2 cellular contexts compared by ENCODE assay signal in the genomic region with DNA sequence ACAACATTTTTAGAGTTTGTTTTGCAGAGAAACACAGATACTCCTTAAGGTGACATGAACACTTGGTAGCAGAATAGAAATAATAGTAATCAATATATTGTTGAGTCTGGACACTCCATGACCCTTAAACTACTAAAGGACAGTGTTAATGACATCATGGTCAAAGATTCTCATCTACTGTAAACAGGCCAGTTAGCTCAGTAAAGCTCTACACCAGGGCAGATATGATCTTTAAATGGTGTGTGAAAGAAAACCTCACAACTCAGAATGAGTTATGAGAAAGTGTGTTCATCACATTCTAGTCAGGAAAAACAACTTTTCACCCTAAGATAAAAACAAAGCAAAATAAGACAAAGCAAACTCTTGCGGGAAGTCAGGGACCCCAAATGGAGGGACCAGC.
TF ChIP-seq lines count a peak whose summit lies in the region.

No MANE protein-coding gene starts in this region.

TF ChIP-seq in GM23338, 12 proteins besides CTCF, POLR2A, EP300 and RAD21 (continued from another document):
- TF ChIP-seq, protein P1, sequence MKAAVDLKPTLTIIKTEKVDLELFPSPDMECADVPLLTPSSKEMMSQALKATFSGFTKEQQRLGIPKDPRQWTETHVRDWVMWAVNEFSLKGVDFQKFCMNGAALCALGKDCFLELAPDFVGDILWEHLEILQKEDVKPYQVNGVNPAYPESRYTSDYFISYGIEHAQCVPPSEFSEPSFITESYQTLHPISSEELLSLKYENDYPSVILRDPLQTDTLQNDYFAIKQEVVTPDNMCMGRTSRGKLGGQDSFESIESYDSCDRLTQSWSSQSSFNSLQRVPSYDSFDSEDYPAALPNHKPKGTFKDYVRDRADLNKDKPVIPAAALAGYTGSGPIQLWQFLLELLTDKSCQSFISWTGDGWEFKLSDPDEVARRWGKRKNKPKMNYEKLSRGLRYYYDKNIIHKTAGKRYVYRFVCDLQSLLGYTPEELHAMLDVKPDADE (IDR thresholded peaks at IDR 0.05): no peak
- no peak for TF ChIP-seq CREB1 (CRISPR knock-in tag; IDR thresholded peaks at IDR 0.05; ENCODE audit: low read depth)
- TF ChIP-seq ZNF114 (CRISPR knock-in tag; IDR thresholded peaks at IDR 0.05): no peak
- TF ChIP-seq, protein P2, sequence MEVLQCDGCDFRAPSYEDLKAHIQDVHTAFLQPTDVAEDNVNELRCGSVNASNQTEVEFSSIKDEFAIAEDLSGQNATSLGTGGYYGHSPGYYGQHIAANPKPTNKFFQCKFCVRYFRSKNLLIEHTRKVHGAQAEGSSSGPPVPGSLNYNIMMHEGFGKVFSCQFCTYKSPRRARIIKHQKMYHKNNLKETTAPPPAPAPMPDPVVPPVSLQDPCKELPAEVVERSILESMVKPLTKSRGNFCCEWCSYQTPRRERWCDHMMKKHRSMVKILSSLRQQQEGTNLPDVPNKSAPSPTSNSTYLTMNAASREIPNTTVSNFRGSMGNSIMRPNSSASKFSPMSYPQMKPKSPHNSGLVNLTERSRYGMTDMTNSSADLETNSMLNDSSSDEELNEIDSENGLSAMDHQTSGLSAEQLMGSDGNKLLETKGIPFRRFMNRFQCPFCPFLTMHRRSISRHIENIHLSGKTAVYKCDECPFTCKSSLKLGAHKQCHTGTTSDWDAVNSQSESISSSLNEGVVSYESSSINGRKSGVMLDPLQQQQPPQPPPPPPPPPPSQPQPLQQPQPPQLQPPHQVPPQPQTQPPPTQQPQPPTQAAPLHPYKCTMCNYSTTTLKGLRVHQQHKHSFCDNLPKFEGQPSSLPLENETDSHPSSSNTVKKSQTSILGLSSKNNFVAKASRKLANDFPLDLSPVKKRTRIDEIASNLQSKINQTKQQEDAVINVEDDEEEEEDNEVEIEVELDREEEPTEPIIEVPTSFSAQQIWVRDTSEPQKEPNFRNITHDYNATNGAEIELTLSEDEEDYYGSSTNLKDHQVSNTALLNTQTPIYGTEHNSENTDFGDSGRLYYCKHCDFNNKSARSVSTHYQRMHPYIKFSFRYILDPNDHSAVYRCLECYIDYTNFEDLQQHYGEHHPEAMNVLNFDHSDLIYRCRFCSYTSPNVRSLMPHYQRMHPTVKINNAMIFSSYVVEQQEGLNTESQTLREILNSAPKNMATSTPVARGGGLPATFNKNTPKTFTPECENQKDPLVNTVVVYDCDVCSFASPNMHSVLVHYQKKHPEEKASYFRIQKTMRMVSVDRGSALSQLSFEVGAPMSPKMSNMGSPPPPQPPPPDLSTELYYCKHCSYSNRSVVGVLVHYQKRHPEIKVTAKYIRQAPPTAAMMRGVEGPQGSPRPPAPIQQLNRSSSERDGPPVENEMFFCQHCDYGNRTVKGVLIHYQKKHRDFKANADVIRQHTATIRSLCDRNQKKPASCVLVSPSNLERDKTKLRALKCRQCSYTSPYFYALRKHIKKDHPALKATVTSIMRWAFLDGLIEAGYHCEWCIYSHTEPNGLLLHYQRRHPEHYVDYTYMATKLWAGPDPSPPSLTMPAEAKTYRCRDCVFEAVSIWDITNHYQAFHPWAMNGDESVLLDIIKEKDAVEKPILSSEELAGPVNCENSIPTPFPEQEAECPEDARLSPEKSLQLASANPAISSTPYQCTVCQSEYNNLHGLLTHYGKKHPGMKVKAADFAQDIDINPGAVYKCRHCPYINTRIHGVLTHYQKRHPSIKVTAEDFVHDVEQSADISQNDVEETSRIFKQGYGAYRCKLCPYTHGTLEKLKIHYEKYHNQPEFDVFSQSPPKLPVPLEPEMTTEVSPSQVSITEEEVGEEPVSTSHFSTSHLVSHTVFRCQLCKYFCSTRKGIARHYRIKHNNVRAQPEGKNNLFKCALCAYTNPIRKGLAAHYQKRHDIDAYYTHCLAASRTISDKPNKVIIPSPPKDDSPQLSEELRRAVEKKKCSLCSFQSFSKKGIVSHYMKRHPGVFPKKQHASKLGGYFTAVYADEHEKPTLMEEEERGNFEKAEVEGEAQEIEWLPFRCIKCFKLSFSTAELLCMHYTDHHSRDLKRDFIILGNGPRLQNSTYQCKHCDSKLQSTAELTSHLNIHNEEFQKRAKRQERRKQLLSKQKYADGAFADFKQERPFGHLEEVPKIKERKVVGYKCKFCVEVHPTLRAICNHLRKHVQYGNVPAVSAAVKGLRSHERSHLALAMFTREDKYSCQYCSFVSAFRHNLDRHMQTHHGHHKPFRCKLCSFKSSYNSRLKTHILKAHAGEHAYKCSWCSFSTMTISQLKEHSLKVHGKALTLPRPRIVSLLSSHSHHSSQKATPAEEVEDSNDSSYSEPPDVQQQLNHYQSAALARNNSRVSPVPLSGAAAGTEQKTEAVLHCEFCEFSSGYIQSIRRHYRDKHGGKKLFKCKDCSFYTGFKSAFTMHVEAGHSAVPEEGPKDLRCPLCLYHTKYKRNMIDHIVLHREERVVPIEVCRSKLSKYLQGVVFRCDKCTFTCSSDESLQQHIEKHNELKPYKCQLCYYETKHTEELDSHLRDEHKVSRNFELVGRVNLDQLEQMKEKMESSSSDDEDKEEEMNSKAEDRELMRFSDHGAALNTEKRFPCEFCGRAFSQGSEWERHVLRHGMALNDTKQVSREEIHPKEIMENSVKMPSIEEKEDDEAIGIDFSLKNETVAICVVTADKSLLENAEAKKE (CRISPR knock-in tag; IDR thresholded peaks at IDR 0.05): no peak
- no peak for TF ChIP-seq EZH2phosphoT487 (IDR thresholded peaks at IDR 0.05; ENCODE audit: unreplicated experiment)

TF ChIP-seq in WTC11, 78 proteins besides CTCF, POLR2A, EP300 and RAD21 (continued from another document):
- TF ChIP-seq, protein P3, sequence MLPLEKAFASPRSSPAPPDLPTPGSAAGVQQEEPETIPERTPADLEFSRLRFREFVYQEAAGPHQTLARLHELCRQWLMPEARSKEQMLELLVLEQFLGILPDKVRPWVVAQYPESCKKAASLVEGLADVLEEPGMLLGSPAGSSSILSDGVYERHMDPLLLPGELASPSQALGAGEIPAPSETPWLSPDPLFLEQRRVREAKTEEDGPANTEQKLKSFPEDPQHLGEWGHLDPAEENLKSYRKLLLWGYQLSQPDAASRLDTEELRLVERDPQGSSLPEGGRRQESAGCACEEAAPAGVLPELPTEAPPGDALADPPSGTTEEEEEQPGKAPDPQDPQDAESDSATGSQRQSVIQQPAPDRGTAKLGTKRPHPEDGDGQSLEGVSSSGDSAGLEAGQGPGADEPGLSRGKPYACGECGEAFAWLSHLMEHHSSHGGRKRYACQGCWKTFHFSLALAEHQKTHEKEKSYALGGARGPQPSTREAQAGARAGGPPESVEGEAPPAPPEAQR (CRISPR knock-in tag; IDR thresholded peaks at IDR 0.05): no peak
- TF ChIP-seq ZNF219 (CRISPR knock-in tag; IDR thresholded peaks at IDR 0.05; ENCODE audit: borderline replicate concordance) (no peak), NFATC4 (CRISPR knock-in tag; IDR thresholded peaks at IDR 0.05) (no peak), SOX15 (CRISPR knock-in tag; IDR thresholded peaks at IDR 0.05) (no peak)
- TF ChIP-seq, protein P4, sequence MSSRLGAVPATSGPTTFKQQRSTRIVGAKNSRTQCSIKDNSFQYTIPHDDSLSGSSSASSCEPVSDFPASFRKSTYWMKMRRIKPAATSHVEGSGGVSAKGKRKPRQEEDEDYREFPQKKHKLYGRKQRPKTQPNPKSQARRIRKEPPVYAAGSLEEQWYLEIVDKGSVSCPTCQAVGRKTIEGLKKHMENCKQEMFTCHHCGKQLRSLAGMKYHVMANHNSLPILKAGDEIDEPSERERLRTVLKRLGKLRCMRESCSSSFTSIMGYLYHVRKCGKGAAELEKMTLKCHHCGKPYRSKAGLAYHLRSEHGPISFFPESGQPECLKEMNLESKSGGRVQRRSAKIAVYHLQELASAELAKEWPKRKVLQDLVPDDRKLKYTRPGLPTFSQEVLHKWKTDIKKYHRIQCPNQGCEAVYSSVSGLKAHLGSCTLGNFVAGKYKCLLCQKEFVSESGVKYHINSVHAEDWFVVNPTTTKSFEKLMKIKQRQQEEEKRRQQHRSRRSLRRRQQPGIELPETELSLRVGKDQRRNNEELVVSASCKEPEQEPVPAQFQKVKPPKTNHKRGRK (CRISPR knock-in tag; IDR thresholded peaks at IDR 0.05; ENCODE audit: borderline replicate concordance): no peak
- TF ChIP-seq, protein P5, sequence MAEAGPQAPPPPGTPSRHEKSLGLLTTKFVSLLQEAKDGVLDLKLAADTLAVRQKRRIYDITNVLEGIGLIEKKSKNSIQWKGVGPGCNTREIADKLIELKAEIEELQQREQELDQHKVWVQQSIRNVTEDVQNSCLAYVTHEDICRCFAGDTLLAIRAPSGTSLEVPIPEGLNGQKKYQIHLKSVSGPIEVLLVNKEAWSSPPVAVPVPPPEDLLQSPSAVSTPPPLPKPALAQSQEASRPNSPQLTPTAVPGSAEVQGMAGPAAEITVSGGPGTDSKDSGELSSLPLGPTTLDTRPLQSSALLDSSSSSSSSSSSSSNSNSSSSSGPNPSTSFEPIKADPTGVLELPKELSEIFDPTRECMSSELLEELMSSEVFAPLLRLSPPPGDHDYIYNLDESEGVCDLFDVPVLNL (CRISPR knock-in tag; IDR thresholded peaks at IDR 0.05; ENCODE audit: borderline replicate concordance, low read depth): no peak
- TF ChIP-seq, protein P6, sequence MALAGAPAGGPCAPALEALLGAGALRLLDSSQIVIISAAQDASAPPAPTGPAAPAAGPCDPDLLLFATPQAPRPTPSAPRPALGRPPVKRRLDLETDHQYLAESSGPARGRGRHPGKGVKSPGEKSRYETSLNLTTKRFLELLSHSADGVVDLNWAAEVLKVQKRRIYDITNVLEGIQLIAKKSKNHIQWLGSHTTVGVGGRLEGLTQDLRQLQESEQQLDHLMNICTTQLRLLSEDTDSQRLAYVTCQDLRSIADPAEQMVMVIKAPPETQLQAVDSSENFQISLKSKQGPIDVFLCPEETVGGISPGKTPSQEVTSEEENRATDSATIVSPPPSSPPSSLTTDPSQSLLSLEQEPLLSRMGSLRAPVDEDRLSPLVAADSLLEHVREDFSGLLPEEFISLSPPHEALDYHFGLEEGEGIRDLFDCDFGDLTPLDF (CRISPR knock-in tag; IDR thresholded peaks at IDR 0.05): no peak
